ENCODE assay signal across 27 cellular contexts in genomic region chr7:41501016-41501415, GRCh38.
DNase-seq lines count a peak whose midpoint lies in the region; ATAC-seq and TF ChIP-seq lines count a peak whose summit lies in the region.
"Had no signal": no experiment of that assay in that cellular context is flagged by ENCODE, and none has a peak within 500 bp of the region (broad histone marks: within the 10 kb centered on the region; RNA-seq: fewer than 3 reads in every experiment).

No MANE protein-coding gene starts in this region.

- in situ Hi-C loops in astrocyte of the cerebellum (cut with HindIII; ENCODE audit: low sequenced_read_pairs): no loop called here

- H2AFZ ChIP-seq in mesenchymal stem cell (ENCODE audit: low read depth, low read length): no peak overlapping the region
- no peak overlapping the region for H2AFZ ChIP-seq in osteoblast (ENCODE audit: low read length)
- H2AFZ ChIP-seq: GM23338, PC-9 had no signal

- POLR2A ChIA-PET in RWPE1 (lab: Yijun Ruan, JAX; ENCODE audit: low non-redundant PET): no interaction called here

- DNase-seq in AG20443 (ENCODE audit: low spot score): peak; percentile 52
- DNase-seq in LoVo (ENCODE audit: low spot score): peak; percentile 23
- peak; percentile 18 for DNase-seq in astrocyte of the cerebellum (ENCODE audit: low read depth)
- DNase-seq in mesenchymal stem cell: peak; percentile 59
- no peak for DNase-seq in osteoblast (ENCODE audit: insufficient read length, low spot score, missing footprints)
- no peak for DNase-seq in RWPE1 (ENCODE audit: low spot score)
- no peak for DNase-seq in NCI-H774 (lab: John Stamatoyannopoulos, UW)
- DNase-seq: Calu3; CD8-positive, alpha-beta memory T cell; DMS153; DND-41; HFFc6; KBM-7; NCI-H1048; NCI-H1417; NCI-H1694; NCI-H2029 treated with DMSO at 0.1 percent for 48 hours; NCI-H446 treated with DMSO at 0.1 percent for 48 hours; NCI-H526; PC-9; RPMI8226; SHP77 had no signal

- H3K27me3 ChIP-seq in mesenchymal stem cell (ENCODE audit: control insufficient read depth in 1 of 2, insufficient read depth in 1 of 2, low read length in 2 of 2) (peaks cover 0 to 3% of the 10 kb centered on the region in 2 experiments), osteoblast (ENCODE audit: insufficient read depth, low read length) (no peaks in the 10 kb centered on the region)

- no peaks in the 10 kb centered on the region for H3K9me3 ChIP-seq in mesenchymal stem cell (ENCODE audit: control insufficient read depth, low read length)
- no peaks in the 10 kb centered on the region for H3K9me3 ChIP-seq in osteoblast (ENCODE audit: low read depth, low read length)
- H3K9me3 ChIP-seq: HAP-1 had no signal

- no peaks in the 10 kb centered on the region for H3K79me2 ChIP-seq in osteoblast (ENCODE audit: insufficient read depth, low read length)

- WGBS in mesenchymal stem cell: 93% methylated on average over 7 of the region's 7 CpGs

- no peak for ATAC-seq in HG03108 (IDR thresholded peaks at IDR 0.05; ENCODE audit: unreplicated experiment)
- ATAC-seq: GM23338 had no signal

- no peak overlapping the region for H2BK5ac ChIP-seq in mesenchymal stem cell (ENCODE audit: low read depth, low read length, poor library complexity, severe bottlenecking)

- no peak overlapping the region for H3K14ac ChIP-seq in mesenchymal stem cell (ENCODE audit: low read length in 2 of 2)

- H3K36me3 ChIP-seq in mesenchymal stem cell (ENCODE audit: control insufficient read depth in 1 of 2, insufficient read depth in 2 of 2, low read depth in 1 of 2, low read length in 2 of 2) (no peaks in the 10 kb centered on the region), osteoblast (ENCODE audit: insufficient read depth, low read length) (no peaks in the 10 kb centered on the region)
- H3K36me3 ChIP-seq: HAP-1 had no signal

- H3K23ac ChIP-seq in mesenchymal stem cell (ENCODE audit: low read length in 2 of 2): no peak overlapping the region

- no peak overlapping the region for H2BK12ac ChIP-seq in mesenchymal stem cell (ENCODE audit: low read length in 2 of 2)

- H3K4ac ChIP-seq in mesenchymal stem cell (ENCODE audit: low read depth in 1 of 2, low read length in 2 of 2): no peak overlapping the region

- TF ChIP-seq CTCF in astrocyte of the cerebellum (IDR thresholded peaks at IDR 0.05; ENCODE audit: low read depth, low read length, missing control alignments) (no peak), osteoblast (IDR thresholded peaks at IDR 0.05; ENCODE audit: extremely low read depth, low read depth, low read length) (no peak), RWPE1 (conservative IDR thresholded peaks at IDR 0.05; ENCODE audit: low read depth) (no peak)

- H3K4me1 ChIP-seq in mesenchymal stem cell (ENCODE audit: control insufficient read depth, insufficient read depth, low read depth, low read length): no peaks in the 10 kb centered on the region
- H3K4me1 ChIP-seq in osteoblast (ENCODE audit: insufficient read depth, low read length): peaks cover 4% of the 10 kb centered on the region
- H3K4me1 ChIP-seq: HAP-1 had no signal

- H3K79me1 ChIP-seq in mesenchymal stem cell (replicated peaks; ENCODE audit: low read length, poor library complexity, severe bottlenecking): no peaks in the 10 kb centered on the region

- no peak overlapping the region for H4K91ac ChIP-seq in mesenchymal stem cell (ENCODE audit: low read length)

- CTCF ChIA-PET in RWPE1 (lab: Yijun Ruan, JAX): interaction anchor here (0.8 kb wide), 1 partner anchor 26 kb away, joined by 3 read pairs; no protein-coding TSS in a partner anchor

- H3K27ac ChIP-seq in mesenchymal stem cell (ENCODE audit: low read length, poor library complexity, severe bottlenecking) (no peak overlapping the region), osteoblast (ENCODE audit: low read depth, low read length) (no peak overlapping the region), RWPE1 (no peak overlapping the region)
- H3K27ac ChIP-seq: C4-2B, PC-9, SK-N-MC had no signal

- no peak overlapping the region for H2AK5ac ChIP-seq in mesenchymal stem cell (ENCODE audit: low read length, severe bottlenecking)

- H4K20me1 ChIP-seq in osteoblast (ENCODE audit: insufficient read depth, low read length): no peaks in the 10 kb centered on the region

- no peak overlapping the region for H4K8ac ChIP-seq in mesenchymal stem cell (ENCODE audit: low read length)

- H2BK120ac ChIP-seq in mesenchymal stem cell (ENCODE audit: low read depth, low read length): no peak overlapping the region

- H3K4me2 ChIP-seq in mesenchymal stem cell (ENCODE audit: low read length, poor library complexity, severe bottlenecking) (no peak overlapping the region), osteoblast (ENCODE audit: insufficient read depth, low read length) (no peak overlapping the region)
- H3K4me2 ChIP-seq: GM23338, PC-9 had no signal

- no peak overlapping the region for H2BK15ac ChIP-seq in mesenchymal stem cell (ENCODE audit: low read depth, poor library complexity, severe bottlenecking)

- H3K9ac ChIP-seq in mesenchymal stem cell (ENCODE audit: low read length): no peak overlapping the region

- H3K4me3 ChIP-seq in astrocyte of the cerebellum (ENCODE audit: low read depth, low read length): no peak overlapping the region
- H3K4me3 ChIP-seq in mesenchymal stem cell (ENCODE audit: insufficient read depth in 1 of 2, low read depth in 1 of 2, low read length in 2 of 2): no peak overlapping the region
- H3K4me3 ChIP-seq in osteoblast (ENCODE audit: insufficient read depth, low read length): no peak overlapping the region
- H3K4me3 ChIP-seq: GM23338, HAP-1, PC-9, SK-N-MC had no signal

- no peak overlapping the region for H3K18ac ChIP-seq in mesenchymal stem cell (ENCODE audit: low read depth in 1 of 2, low read length in 2 of 2)

Comparison
In these comparisons a context has a peak if more than half of its experiments do, and no peak if none do; other contexts are left out.
1. DNase-seq: peak in AG20443 (single experiment), LoVo (single experiment), astrocyte of the cerebellum (single experiment) and mesenchymal stem cell (single experiment); none in osteoblast (single experiment), RWPE1 (single experiment) and NCI-H774 (single experiment).